Comparison of ENCODE assay signal across 13 cellular contexts in genomic region chr15:38688761-38689160, GRCh38.
DNase-seq lines count a peak whose midpoint lies in the region; ATAC-seq and TF ChIP-seq lines count a peak whose summit lies in the region.
"Had no signal": no experiment of that assay in that cellular context is flagged by ENCODE, and none has a peak within 500 bp of the region (broad histone marks: within the 10 kb centered on the region; RNA-seq: fewer than 3 reads in every experiment).

No MANE protein-coding gene starts in this region.

- H3K36me3 Mint-ChIP-seq in T-cell, result no peaks in the 10 kb centered on the region
- peaks cover 0 to 2% of the 10 kb centered on the region in 2 donors for H3K36me3 Mint-ChIP-seq in activated T-cell treated with anti-CD3 and anti-CD28 coated beads, Interleukin-2, amount 50 U/mL, for 72 hours (ENCODE audit: insufficient read depth in 2 of 2)
- H3K36me3 Mint-ChIP-seq in natural killer cell treated with Interleukin-12 subunit alpha and Interleukin-12 subunit beta and Interleukin-15 and Interleukin-18, amount 100 ng/mL, for 72 hours, result no peaks in the 10 kb centered on the region

- peaks cover 72 to 83% (median 78%) of the 10 kb centered on the region in 3 donors for H3K4me1 Mint-ChIP-seq in T-cell
- H3K4me1 Mint-ChIP-seq in activated T-cell treated with anti-CD3 and anti-CD28 coated beads, Interleukin-2, amount 50 U/mL, for 72 hours (ENCODE audit: low read depth), result peaks cover 90% of the 10 kb centered on the region
- peaks cover 71 to 81% of the 10 kb centered on the region in 2 donors for H3K4me1 Mint-ChIP-seq in natural killer cell treated with Interleukin-12 subunit alpha and Interleukin-12 subunit beta and Interleukin-15 and Interleukin-18, amount 100 ng/mL, for 72 hours (ENCODE audit: low read depth in 2 of 2)

- H3K27ac Mint-ChIP-seq in T-cell, result peak overlapping the region; percentile 91 to 98
- H3K27ac Mint-ChIP-seq in activated T-cell treated with anti-CD3 and anti-CD28 coated beads, Interleukin-2, amount 50 U/mL, for 72 hours, result peak overlapping the region; percentile 83
- H3K27ac Mint-ChIP-seq in natural killer cell treated with Interleukin-12 subunit alpha and Interleukin-12 subunit beta and Interleukin-15 and Interleukin-18, amount 100 ng/mL, for 72 hours, result peak overlapping the region; percentile 91 to 96

- no peak overlapping the region for H3K4me3 ChIP-seq in GM12865 (ENCODE audit: low read depth, low read length)
- H3K4me3 ChIP-seq: thyroid gland had no signal

- no peaks in the 10 kb centered on the region for H3K27me3 Mint-ChIP-seq in T-cell
- H3K27me3 Mint-ChIP-seq in activated T-cell treated with anti-CD3 and anti-CD28 coated beads, Interleukin-2, amount 50 U/mL, for 72 hours (ENCODE audit: low read depth), result no peaks in the 10 kb centered on the region
- H3K27me3 Mint-ChIP-seq in natural killer cell treated with Interleukin-12 subunit alpha and Interleukin-12 subunit beta and Interleukin-15 and Interleukin-18, amount 100 ng/mL, for 72 hours, result no peaks in the 10 kb centered on the region

- H3K9me3 Mint-ChIP-seq in T-cell, result no peaks in the 10 kb centered on the region
- no peaks in the 10 kb centered on the region for H3K9me3 Mint-ChIP-seq in activated T-cell treated with anti-CD3 and anti-CD28 coated beads, Interleukin-2, amount 50 U/mL, for 72 hours
- H3K9me3 Mint-ChIP-seq in natural killer cell treated with Interleukin-12 subunit alpha and Interleukin-12 subunit beta and Interleukin-15 and Interleukin-18, amount 100 ng/mL, for 72 hours, result no peaks in the 10 kb centered on the region

- POLR2A ChIA-PET in T-cell (lab: Charles Lee), result interaction anchor here (0.5 to 1.3 kb wide), 5 partner anchors 16 to 143 kb away, joined by 3 to 6 read pairs (median 4); partner anchors contain the start of gene RASGRP1 (in 1 of the 2)

- peak; percentile 62 for DNase-seq in GM12865 (ENCODE audit: low read depth)
- DNase-seq in T-cell, result peak in 28 of 34 experiments; percentile 17 to 59 (median 42)
- peak; percentile 85 to 91 for DNase-seq in activated T-cell treated with anti-CD3 and anti-CD28 coated beads, Interleukin-2, amount 50 U/mL, for 72 hours
- DNase-seq in natural killer cell treated with Interleukin-12 subunit alpha and Interleukin-12 subunit beta and Interleukin-15 and Interleukin-18, amount 100 ng/mL, for 72 hours (ENCODE audit: low spot score), result no peak
- no peak for DNase-seq in anterior cingulate cortex (lab: John Stamatoyannopoulos, UW)
- no peak for DNase-seq in NCI-H524 (lab: John Stamatoyannopoulos, UW)
- DNase-seq: C1 segment of cervical spinal cord, cortex of kidney, glutamatergic neuron, MV-4-11, thyroid gland had no signal

- CTCF ChIA-PET in T-cell (lab: Charles Lee), result interaction anchor here (0.8 to 9.8 kb wide), 19 partner anchors 11 to 1636 kb away, joined by 3 to 249 read pairs (median 8); partner anchors contain the start of gene RASGRP1 (in 2 of the 2)

- ATAC-seq in T-cell (replicated peaks in 1 of 4), result peak; percentile 6 to 67 (median 60)
- ATAC-seq in activated T-cell treated with anti-CD3 and anti-CD28 coated beads, Interleukin-2, amount 50 U/mL, for 72 hours (replicated peaks in 1 of 2), result peak; percentile 81 to 84
- ATAC-seq in natural killer cell treated with Interleukin-12 subunit alpha and Interleukin-12 subunit beta and Interleukin-15 and Interleukin-18, amount 100 ng/mL, for 72 hours, result peak; percentile 54 to 78
- no peak for ATAC-seq in HG03469 (IDR thresholded peaks at IDR 0.05; ENCODE audit: unreplicated experiment)
- ATAC-seq in SK-N-SH treated with all-trans-retinoic acid at 6 μM for 48 hours, result no peak

- peak overlapping the region; percentile 43 to 52 (median 48) for H3K4me3 Mint-ChIP-seq in T-cell
- H3K4me3 Mint-ChIP-seq in activated T-cell treated with anti-CD3 and anti-CD28 coated beads, Interleukin-2, amount 50 U/mL, for 72 hours, result peak overlapping the region; percentile 41 to 66
- peak overlapping the region; percentile 68 for H3K4me3 Mint-ChIP-seq in natural killer cell treated with Interleukin-12 subunit alpha and Interleukin-12 subunit beta and Interleukin-15 and Interleukin-18, amount 100 ng/mL, for 72 hours

- no peak for TF ChIP-seq CTCF in GM12865 (IDR thresholded peaks at IDR 0.05; ENCODE audit: insufficient read depth, low read depth, low read length, missing control alignments)

TF ChIP-seq in SK-N-SH treated with all-trans-retinoic acid at 6 μM for 48 hours, 23 proteins besides CTCF, POLR2A, EP300 and RAD21:
- TF ChIP-seq ZNF70 (CRISPR knock-in tag; IDR thresholded peaks at IDR 0.05) (no peak), PPARA (CRISPR knock-in tag; IDR thresholded peaks at IDR 0.05; ENCODE audit: borderline replicate concordance) (no peak), BACH2 (CRISPR knock-in tag; IDR thresholded peaks at IDR 0.05; ENCODE audit: borderline replicate concordance) (no peak), POU6F1 (CRISPR knock-in tag; IDR thresholded peaks at IDR 0.05; ENCODE audit: borderline replicate concordance, low read depth) (no peak), PATZ1 (CRISPR knock-in tag; IDR thresholded peaks at IDR 0.05; ENCODE audit: borderline replicate concordance) (no peak), ZNF565 (CRISPR knock-in tag; conservative IDR thresholded peaks at IDR 0.05; ENCODE audit: low read depth) (no peak), OSR1 (CRISPR knock-in tag; IDR thresholded peaks at IDR 0.05) (no peak), ZC3H10 (CRISPR knock-in tag; IDR thresholded peaks at IDR 0.05) (no peak), CSDC2 (CRISPR knock-in tag; IDR thresholded peaks at IDR 0.05) (no peak), ISL1 (CRISPR knock-in tag; IDR thresholded peaks at IDR 0.05) (no peak), GLIS3 (CRISPR knock-in tag; IDR thresholded peaks at IDR 0.05) (no peak), RARB (CRISPR knock-in tag; IDR thresholded peaks at IDR 0.05) (no peak), ZFP30 (CRISPR knock-in tag; IDR thresholded peaks at IDR 0.05) (no peak), TSHZ2 (CRISPR knock-in tag; IDR thresholded peaks at IDR 0.05) (no peak)

Comparison
In these comparisons a context has a peak if more than half of its experiments do, and no peak if none do; other contexts are left out.
1. DNase-seq: peak in GM12865 (single experiment), T-cell (28 of 34) and activated T-cell treated with anti-CD3 and anti-CD28 coated beads, Interleukin-2, amount 50 U/mL, for 72 hours (2 of 2); none in natural killer cell treated with Interleukin-12 subunit alpha and Interleukin-12 subunit beta and Interleukin-15 and Interleukin-18, amount 100 ng/mL, for 72 hours (single experiment), anterior cingulate cortex (0 of 58) and NCI-H524 (0 of 2).
2. ATAC-seq: peak in T-cell (4 of 4), activated T-cell treated with anti-CD3 and anti-CD28 coated beads, Interleukin-2, amount 50 U/mL, for 72 hours (2 of 2) and natural killer cell treated with Interleukin-12 subunit alpha and Interleukin-12 subunit beta and Interleukin-15 and Interleukin-18, amount 100 ng/mL, for 72 hours (2 of 2); none in HG03469 (single experiment) and SK-N-SH treated with all-trans-retinoic acid at 6 μM for 48 hours (single experiment).
3. Peak in every context shown above with its lines, with median percentiles within 50 percentile points of each other: H3K27ac Mint-ChIP-seq and H3K4me3 Mint-ChIP-seq.